ENCODE assay signal across 1 cellular context in the genomic region with DNA sequence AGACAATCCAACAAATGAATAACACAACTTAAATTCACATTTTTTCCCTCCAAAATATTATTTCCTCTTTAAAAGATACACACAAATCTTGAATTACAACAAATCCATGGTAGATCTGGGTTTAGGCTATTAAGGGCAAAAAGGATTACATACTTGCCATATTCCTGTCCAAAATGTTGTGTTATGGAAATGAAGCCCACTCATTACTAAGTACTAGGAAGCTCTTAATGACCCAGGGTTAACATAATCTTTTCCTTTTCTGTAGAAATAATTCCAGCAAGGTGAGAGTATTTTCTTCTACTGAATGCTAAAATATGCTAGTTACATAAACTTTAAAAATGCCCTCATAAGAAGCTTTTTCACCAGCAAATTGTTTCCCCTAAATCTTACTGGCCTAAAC.
TF ChIP-seq lines count a peak whose summit lies in the region.

No MANE protein-coding gene starts in this region.

TF ChIP-seq in HepG2, 621 proteins besides CTCF, POLR2A, EP300 and RAD21:
- TF ChIP-seq CCDC6 (CRISPR knock-in tag; IDR thresholded peaks at IDR 0.05), result no peak
- no peak for TF ChIP-seq ZSCAN30 (CRISPR knock-in tag; IDR thresholded peaks at IDR 0.05)
- no peak for TF ChIP-seq ZNF337 (CRISPR knock-in tag; IDR thresholded peaks at IDR 0.05; ENCODE audit: borderline replicate concordance, low read depth)
- no peak for TF ChIP-seq U2AF1 (optimal IDR thresholded peaks at IDR 0.05; ENCODE audit: low read depth, low read length)
- no peak for TF ChIP-seq ZNF510 (CRISPR knock-in tag; IDR thresholded peaks at IDR 0.05; ENCODE audit: low read depth)
- no peak for TF ChIP-seq GATA4 (IDR thresholded peaks at IDR 0.05; ENCODE audit: borderline replicate concordance, low read depth)
- no peak for TF ChIP-seq ZFY (CRISPR knock-in tag; IDR thresholded peaks at IDR 0.05)
- TF ChIP-seq, protein P1, sequence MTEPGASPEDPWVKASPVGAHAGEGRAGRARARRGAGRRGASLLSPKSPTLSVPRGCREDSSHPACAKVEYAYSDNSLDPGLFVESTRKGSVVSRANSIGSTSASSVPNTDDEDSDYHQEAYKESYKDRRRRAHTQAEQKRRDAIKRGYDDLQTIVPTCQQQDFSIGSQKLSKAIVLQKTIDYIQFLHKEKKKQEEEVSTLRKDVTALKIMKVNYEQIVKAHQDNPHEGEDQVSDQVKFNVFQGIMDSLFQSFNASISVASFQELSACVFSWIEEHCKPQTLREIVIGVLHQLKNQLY (CRISPR knock-in tag; IDR thresholded peaks at IDR 0.05), result no peak
- TF ChIP-seq, protein P2, sequence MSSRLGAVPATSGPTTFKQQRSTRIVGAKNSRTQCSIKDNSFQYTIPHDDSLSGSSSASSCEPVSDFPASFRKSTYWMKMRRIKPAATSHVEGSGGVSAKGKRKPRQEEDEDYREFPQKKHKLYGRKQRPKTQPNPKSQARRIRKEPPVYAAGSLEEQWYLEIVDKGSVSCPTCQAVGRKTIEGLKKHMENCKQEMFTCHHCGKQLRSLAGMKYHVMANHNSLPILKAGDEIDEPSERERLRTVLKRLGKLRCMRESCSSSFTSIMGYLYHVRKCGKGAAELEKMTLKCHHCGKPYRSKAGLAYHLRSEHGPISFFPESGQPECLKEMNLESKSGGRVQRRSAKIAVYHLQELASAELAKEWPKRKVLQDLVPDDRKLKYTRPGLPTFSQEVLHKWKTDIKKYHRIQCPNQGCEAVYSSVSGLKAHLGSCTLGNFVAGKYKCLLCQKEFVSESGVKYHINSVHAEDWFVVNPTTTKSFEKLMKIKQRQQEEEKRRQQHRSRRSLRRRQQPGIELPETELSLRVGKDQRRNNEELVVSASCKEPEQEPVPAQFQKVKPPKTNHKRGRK (CRISPR knock-in tag; IDR thresholded peaks at IDR 0.05), result no peak
- no peak for TF ChIP-seq ZNF709 (CRISPR knock-in tag; IDR thresholded peaks at IDR 0.05)
- no peak for TF ChIP-seq HHEX (CRISPR knock-in tag; IDR thresholded peaks at IDR 0.05)
- no peak for TF ChIP-seq KLF9 (CRISPR knock-in tag; IDR thresholded peaks at IDR 0.05; ENCODE audit: low read depth)
- no peak for TF ChIP-seq REXO4 (CRISPR knock-in tag; IDR thresholded peaks at IDR 0.05; ENCODE audit: borderline replicate concordance)
- TF ChIP-seq ZNF121 (CRISPR knock-in tag; IDR thresholded peaks at IDR 0.05), result no peak
- no peak for TF ChIP-seq NR0B2 (CRISPR knock-in tag; IDR thresholded peaks at IDR 0.05)
